Comparison of ENCODE assay signal across 10 cellular contexts in the genomic region with DNA sequence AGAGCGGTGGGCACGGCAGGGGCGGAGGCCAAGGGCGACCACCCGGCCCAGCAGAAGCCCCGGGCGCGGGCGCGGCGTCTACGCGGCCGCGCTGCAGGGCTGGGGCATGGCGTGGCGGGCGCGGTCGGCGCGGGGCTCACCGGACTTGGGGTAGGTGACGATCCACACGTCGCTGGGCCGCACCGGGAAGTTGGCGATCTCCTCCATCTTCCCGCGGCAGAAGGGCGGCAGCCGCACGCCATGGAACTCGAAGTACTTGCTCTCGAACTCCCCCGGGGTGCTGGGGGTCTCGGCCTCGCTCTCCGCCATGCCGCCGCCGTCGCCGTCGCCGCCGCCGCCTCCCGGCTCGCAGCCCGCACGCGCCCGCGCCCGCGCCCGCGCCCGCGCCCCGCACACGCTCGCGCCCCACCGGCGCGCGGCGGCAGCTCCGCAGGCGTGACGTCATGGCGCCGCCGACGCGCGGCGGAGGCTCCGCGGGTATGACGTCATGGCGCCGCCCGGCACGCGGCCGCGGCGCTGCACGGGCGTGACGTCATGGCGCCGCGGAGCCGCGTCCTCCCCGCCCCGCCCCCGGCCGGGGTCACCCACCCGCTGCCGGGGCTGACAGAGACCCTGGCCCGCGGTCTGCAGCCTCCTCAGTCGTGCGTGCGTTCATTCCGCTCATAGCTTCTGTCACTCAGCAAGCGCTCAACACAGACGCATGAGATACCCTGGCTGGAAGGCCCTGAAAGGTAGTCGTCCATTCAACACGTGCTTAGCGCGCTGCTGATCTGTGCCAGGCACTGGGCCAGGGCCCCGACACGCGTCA. TPM values are rescaled to one million over a fixed set of nuclear protein-coding genes. Genes with fewer than 3 reads are reported as not detected.
DNase-seq lines count a peak whose midpoint lies in the region; ATAC-seq and TF ChIP-seq lines count a peak whose summit lies in the region.
"Had no signal": no experiment of that assay in that cellular context is flagged by ENCODE, and none has a peak within 500 bp of the region (broad histone marks: within the 10 kb centered on the region; RNA-seq: fewer than 3 reads in every experiment).

A gene with protein sequence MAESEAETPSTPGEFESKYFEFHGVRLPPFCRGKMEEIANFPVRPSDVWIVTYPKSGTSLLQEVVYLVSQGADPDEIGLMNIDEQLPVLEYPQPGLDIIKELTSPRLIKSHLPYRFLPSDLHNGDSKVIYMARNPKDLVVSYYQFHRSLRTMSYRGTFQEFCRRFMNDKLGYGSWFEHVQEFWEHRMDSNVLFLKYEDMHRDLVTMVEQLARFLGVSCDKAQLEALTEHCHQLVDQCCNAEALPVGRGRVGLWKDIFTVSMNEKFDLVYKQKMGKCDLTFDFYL (minus strand): TSS at position 440 of the 808 bp plus-strand sequence. CDS start 131 bp downstream, at position 309.

- no peak within 1 kb of the TSS for H3K4ac ChIP-seq in mesenchymal stem cell (ENCODE audit: low read depth in 1 of 2, low read length in 2 of 2)

- no peak within 1 kb of the TSS for H2BK15ac ChIP-seq in mesenchymal stem cell (ENCODE audit: low read depth, poor library complexity, severe bottlenecking)

- peak; percentile 44 for DNase-seq in AG20443 (ENCODE audit: low spot score)
- DNase-seq in body of pancreas, result peak in 3 of 4 donors; percentile 13 to 37 (median 13)
- peak; percentile 2 for DNase-seq in mesenchymal stem cell
- DNase-seq in foreskin keratinocyte, result no peak
- DNase-seq in stimulated activated CD8-positive, alpha-beta memory T cell treated with anti-CD3 and anti-CD28 coated beads, Interleukin-4, amount 100 ng/mL, for 48 hours, result no peak

- H2AK5ac ChIP-seq in mesenchymal stem cell (ENCODE audit: low read length, severe bottlenecking), result no peak within 1 kb of the TSS

- intact Hi-C loops in body of pancreas (cut with DNase I), result no loop called here

- H3K9me3 ChIP-seq in HUES6 (ENCODE audit: control insufficient read depth, insufficient read depth, low read depth, low read length) (peaks cover 4% of the 10 kb centered on the region), body of pancreas (no peaks in the 10 kb centered on the region), mesenchymal stem cell (ENCODE audit: control insufficient read depth, low read length) (peaks cover 3% of the 10 kb centered on the region)
- H3K9me3 ChIP-seq: mucosa of descending colon had no signal

- H3K27ac ChIP-seq in HUES6 (ENCODE audit: low read depth, low read length) (no peak within 1 kb of the TSS), body of pancreas (no peak within 1 kb of the TSS), mesenchymal stem cell (ENCODE audit: low read length, poor library complexity, severe bottlenecking) (no peak within 1 kb of the TSS), foreskin keratinocyte (no peak within 1 kb of the TSS)

- H3K18ac ChIP-seq in mesenchymal stem cell (ENCODE audit: low read depth in 1 of 2, low read length in 2 of 2), result peak within 1 kb of the TSS in 1 of 2 experiments; percentile 11

- peak within 1 kb of the TSS; percentile 71 for H2AFZ ChIP-seq in mesenchymal stem cell (ENCODE audit: low read depth, low read length)

- no peak for TF ChIP-seq CTCF in body of pancreas (IDR thresholded peaks at IDR 0.05)
- no peak for TF ChIP-seq CTCF in foreskin keratinocyte (conservative IDR thresholded peaks at IDR 0.05)

- H3K4me2 ChIP-seq in mesenchymal stem cell (ENCODE audit: low read length, poor library complexity, severe bottlenecking), result peak within 1 kb of the TSS; percentile 65

- no peak within 1 kb of the TSS for H2BK120ac ChIP-seq in mesenchymal stem cell (ENCODE audit: low read depth, low read length)

- peak within 1 kb of the TSS; percentile 14 for H4K8ac ChIP-seq in mesenchymal stem cell (ENCODE audit: low read length)

- H3K4me3 ChIP-seq in HUES6 (ENCODE audit: low read depth, low read length), result peak within 1 kb of the TSS; percentile 73
- H3K4me3 ChIP-seq in body of pancreas, result no peak within 1 kb of the TSS
- H3K4me3 ChIP-seq in mesenchymal stem cell (ENCODE audit: insufficient read depth in 1 of 2, low read depth in 1 of 2, low read length in 2 of 2), result peak within 1 kb of the TSS; percentile 52 to 65
- H3K4me3 ChIP-seq: mucosa of descending colon had no signal

- ATAC-seq in body of pancreas (no peak), foreskin keratinocyte (no peak), GM19397 (IDR thresholded peaks at IDR 0.05; ENCODE audit: unreplicated experiment) (no peak), HG03442 (IDR thresholded peaks at IDR 0.05; ENCODE audit: unreplicated experiment) (no peak)
- ATAC-seq: mucosa of descending colon had no signal

- H3K23ac ChIP-seq in mesenchymal stem cell (ENCODE audit: low read length in 2 of 2), result peak within 1 kb of the TSS in 1 of 2 experiments; percentile 68

- no peak within 1 kb of the TSS for H4K91ac ChIP-seq in mesenchymal stem cell (ENCODE audit: low read length)

- H3K27me3 ChIP-seq in HUES6 (ENCODE audit: control insufficient read depth, insufficient read depth, low read length), result peaks cover 4% of the 10 kb centered on the region; the same call in 1 of the 2 replicates
- H3K27me3 ChIP-seq in body of pancreas, result peaks cover 0 to 23% of the 10 kb centered on the region in 2 donors
- peaks cover 54 to 66% of the 10 kb centered on the region in 2 experiments for H3K27me3 ChIP-seq in mesenchymal stem cell (ENCODE audit: control insufficient read depth in 1 of 2, insufficient read depth in 1 of 2, low read length in 2 of 2)
- peaks cover 39% of the 10 kb centered on the region for H3K27me3 ChIP-seq in foreskin keratinocyte

- H3K9ac ChIP-seq in HUES6 (ENCODE audit: low read length) (peak within 1 kb of the TSS; percentile 80), mesenchymal stem cell (ENCODE audit: low read length) (no peak within 1 kb of the TSS)

- H3K14ac ChIP-seq in mesenchymal stem cell (ENCODE audit: low read length in 2 of 2), result no peak within 1 kb of the TSS

- no peaks in the 10 kb centered on the region for H3K79me1 ChIP-seq in mesenchymal stem cell (replicated peaks; ENCODE audit: low read length, poor library complexity, severe bottlenecking)

- no peaks in the 10 kb centered on the region for H3K36me3 ChIP-seq in HUES6 (ENCODE audit: control insufficient read depth, insufficient read depth, low read length)
- H3K36me3 ChIP-seq in body of pancreas (replicated peaks in 1 of 2; ENCODE audit: insufficient read depth in 1 of 2, low read depth in 2 of 2), result no peaks in the 10 kb centered on the region
- H3K36me3 ChIP-seq in mesenchymal stem cell (ENCODE audit: control insufficient read depth in 1 of 2, insufficient read depth in 2 of 2, low read depth in 1 of 2, low read length in 2 of 2), result no peaks in the 10 kb centered on the region

- H2BK5ac ChIP-seq in mesenchymal stem cell (ENCODE audit: low read depth, low read length, poor library complexity, severe bottlenecking), result no peak within 1 kb of the TSS

- no peak for TF ChIP-seq POLR2A in body of pancreas (IDR thresholded peaks at IDR 0.05)

- peaks cover 24% of the 10 kb centered on the region for H3K4me1 ChIP-seq in HUES6 (ENCODE audit: control insufficient read depth, insufficient read depth, low read length)
- H3K4me1 ChIP-seq in body of pancreas, result no peaks in the 10 kb centered on the region
- peaks cover 10% of the 10 kb centered on the region for H3K4me1 ChIP-seq in mesenchymal stem cell (ENCODE audit: control insufficient read depth, insufficient read depth, low read depth, low read length)
- H3K4me1 ChIP-seq in foreskin keratinocyte, result no peaks in the 10 kb centered on the region

- 2 to 3% methylated on average over 18 to 77 of the region's 121 CpGs for WGBS in body of pancreas, 2 donors
- WGBS in mesenchymal stem cell, result 7% methylated on average over 85 of the region's 121 CpGs

- H2BK12ac ChIP-seq in mesenchymal stem cell (ENCODE audit: low read length in 2 of 2), result no peak within 1 kb of the TSS

RNA-seq across cellular contexts. Expression of the gene that starts here (rescaled TPM):
- total RNA-seq in body of pancreas (under 1 TPM in 1 of 2 donors, not detected in 1; 0.26 TPM), foreskin keratinocyte (not detected in 2 replicates)
- polyA plus RNA-seq in mesenchymal stem cell (2013, experiment 1 of 2), result 0.04 TPM
- 0.04 TPM for polyA plus RNA-seq in mesenchymal stem cell (2013, experiment 2 of 2)
- 0.04 TPM in 1 of 2 replicates, not detected in the other for polyA plus RNA-seq in foreskin keratinocyte
- total RNA-seq: T-helper 1 cell treated with Interleukin-12 subunit alpha and Interleukin-12 subunit beta and Interleukin-4 antibody, amounts not matched to agents 30 ng/mL and 1 ng/mL, for 36 hours had no signal

Comparison
In these comparisons a context has a peak if more than half of its experiments do, and no peak if none do; other contexts are left out.
1. Peak in DNase-seq in body of pancreas; RNA of the gene not detected or under 1 TPM.
2. DNase-seq: peak in AG20443 (single experiment) and mesenchymal stem cell (single experiment); none in foreskin keratinocyte (0 of 2) and stimulated activated CD8-positive, alpha-beta memory T cell treated with anti-CD3 and anti-CD28 coated beads, Interleukin-4, amount 100 ng/mL, for 48 hours (single experiment).
3. H3K4me3 ChIP-seq: peak in HUES6 (single experiment) and mesenchymal stem cell (2 of 2); none in body of pancreas (0 of 2).